ENCODE assay signal across 32 cellular contexts in the genomic region with DNA sequence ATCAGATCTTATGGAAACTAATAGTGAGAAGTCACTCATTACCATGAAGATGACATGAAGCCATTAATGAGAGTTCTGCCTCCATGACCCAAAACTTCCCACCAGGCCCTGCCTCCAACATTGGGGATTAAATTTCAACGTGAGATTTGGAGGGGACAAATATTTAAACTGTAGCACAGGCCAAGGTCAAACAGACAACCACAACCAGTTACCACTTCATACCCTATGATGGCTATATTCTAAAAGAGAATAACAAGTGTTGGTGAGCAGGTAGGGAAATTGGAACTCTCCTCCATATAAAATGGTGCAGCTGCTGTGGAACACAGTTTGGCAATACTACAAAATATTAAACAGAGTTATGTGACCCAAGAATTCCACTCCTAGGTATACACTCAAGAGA. TPM values are rescaled to one million over a fixed set of nuclear protein-coding genes. Genes with fewer than 3 reads are reported as not detected.
DNase-seq lines count a peak whose midpoint lies in the region; ATAC-seq, FAIRE-seq and TF ChIP-seq lines count a peak whose summit lies in the region.
"Had no signal": no experiment of that assay in that cellular context is flagged by ENCODE, and none has a peak within 500 bp of the region (broad histone marks: within the 10 kb centered on the region; RNA-seq: fewer than 3 reads in every experiment).

No MANE protein-coding gene starts in this region.

- peaks cover 39% of the 10 kb centered on the region for H3K36me3 Mint-ChIP-seq in progenitor cell of endocrine pancreas (ENCODE audit: insufficient read depth)

- H3K4me3 Mint-ChIP-seq in progenitor cell of endocrine pancreas (ENCODE audit: low read depth): no peak overlapping the region
- H3K4me3 Mint-ChIP-seq: B cell; CD14-positive monocyte; CD4-positive, alpha-beta memory T cell; CD4-positive, alpha-beta T cell; CD4-positive, CD25-positive, alpha-beta regulatory T cell; CD8-positive, alpha-beta memory T cell; CD8-positive, alpha-beta T cell had no signal

- no peaks in the 10 kb centered on the region for H3K4me1 Mint-ChIP-seq in progenitor cell of endocrine pancreas (ENCODE audit: low read depth)
- H3K4me1 Mint-ChIP-seq: B cell; CD14-positive monocyte; CD4-positive, alpha-beta memory T cell; CD4-positive, CD25-positive, alpha-beta regulatory T cell; CD8-positive, alpha-beta memory T cell had no signal

- H4K20me1 ChIP-seq in HepG2 (ENCODE audit: insufficient read depth, low read length): no peaks in the 10 kb centered on the region
- H4K20me1 ChIP-seq: BLaER1; BLaER1 treated with 17β-estradiol and CSF1 and Interleukin-3, amounts not matched to agents 10 nM and 100 nM had no signal

- no peak overlapping the region for H2AFZ ChIP-seq in HepG2 (ENCODE audit: low read length)

- H3K27me3 ChIP-seq in HepG2 (ENCODE audit: control insufficient read depth in 1 of 2, insufficient read depth in 2 of 2, low read length in 2 of 2) (no peaks in the 10 kb centered on the region), right lobe of liver (no peaks in the 10 kb centered on the region)
- H3K27me3 ChIP-seq: BE2C; BLaER1; BLaER1 treated with 17β-estradiol and CSF1 and Interleukin-3, amounts not matched to agents 10 nM and 100 nM had no signal

- in situ Hi-C loops in HepG2 (cut with HindIII; ENCODE audit: extremely low pct_ligation_motif_present, low pct_unique_long_range_greater_than_20kb): no loop called here

- intact Hi-C loops in HepG2 (cut with micrococcal nuclease; ENCODE audit: unreplicated experiment): no loop called here
- intact Hi-C loops in right lobe of liver (cut with DNase I): no loop called here

- TF ChIP-seq CTCF in HepG2 (CRISPR knock-in tag; IDR thresholded peaks at IDR 0.05) (no peak), right lobe of liver (IDR thresholded peaks at IDR 0.05) (no peak), progenitor cell of endocrine pancreas (IDR thresholded peaks at IDR 0.05; ENCODE audit: unreplicated experiment) (no peak)

- H3K4me3 ChIP-seq in HepG2 (replicated peaks in 1 of 3; ENCODE audit: insufficient read depth in 1 of 3, low read depth in 2 of 3, low read length in 3 of 3) (no peak overlapping the region), right lobe of liver (no peak overlapping the region)
- H3K4me3 ChIP-seq: A549; BLaER1; BLaER1 treated with 17β-estradiol and CSF1 and Interleukin-3, amounts not matched to agents 10 nM and 100 nM had no signal

- DNase-seq in HepG2 (ENCODE audit: low spot score) (peak; percentile 14), right lobe of liver (no peak), progenitor cell of endocrine pancreas (ENCODE audit: low spot score, unreplicated experiment) (no peak)
- DNase-seq: 8988T; ACHN; AML-193; BE2C; C1 segment of cervical spinal cord; Caco-2; Calu3; CD4-positive, alpha-beta memory T cell; CD4-positive, alpha-beta T cell; CD4-positive, CD25-positive, alpha-beta regulatory T cell; CD8-positive, alpha-beta memory T cell; CD8-positive, alpha-beta T cell; COR-L47; DMS 273 treated with DMSO at 0.1 percent for 48 hours; DMS153; DMS53; DMS79; DMS79 treated with DMSO at 0.1 percent for 48 hours; DND-41; EL had no signal

- TF ChIP-seq EP300 in HepG2 (IDR thresholded peaks at IDR 0.05; ENCODE audit: low read depth in 2 of 2, low read length in 2 of 2) (no peak), HepG2 (CRISPR knock-in tag; IDR thresholded peaks at IDR 0.05; ENCODE audit: borderline replicate concordance) (no peak)

- H3K4me1 ChIP-seq in HepG2 (ENCODE audit: insufficient read depth, low read length) (peaks cover 20% of the 10 kb centered on the region), right lobe of liver (no peaks in the 10 kb centered on the region)
- H3K4me1 ChIP-seq: A549; BE2C; BLaER1; BLaER1 treated with 17β-estradiol and CSF1 and Interleukin-3, amounts not matched to agents 10 nM and 100 nM; Caco-2 had no signal

- H3K9me3 ChIP-seq in HepG2 (ENCODE audit: low read length): no peaks in the 10 kb centered on the region
- no peaks in the 10 kb centered on the region for H3K9me3 ChIP-seq in right lobe of liver
- H3K9me3 ChIP-seq: BE2C had no signal

- no peaks in the 10 kb centered on the region for H3K36me3 ChIP-seq in HepG2 (replicated peaks in 1 of 2; ENCODE audit: control insufficient read depth in 1 of 2, insufficient read depth in 2 of 2, low read length in 2 of 2)
- H3K36me3 ChIP-seq in right lobe of liver: peaks cover 0 to 15% (median 0%) of the 10 kb centered on the region in 4 donors
- H3K36me3 ChIP-seq: BE2C had no signal

- no peaks in the 10 kb centered on the region for H3K27me3 Mint-ChIP-seq in progenitor cell of endocrine pancreas
- H3K27me3 Mint-ChIP-seq: B cell; CD4-positive, alpha-beta memory T cell; CD4-positive, alpha-beta T cell; CD4-positive, CD25-positive, alpha-beta regulatory T cell; CD8-positive, alpha-beta memory T cell had no signal

- no peak for FAIRE-seq in HepG2 (lab: Jason Lieb, UNC)
- FAIRE-seq: A549, D721Med had no signal

- H3K27ac ChIP-seq in HepG2 (ENCODE audit: extremely low read length, insufficient read depth, low read length) (no peak overlapping the region), right lobe of liver (no peak overlapping the region)
- H3K27ac ChIP-seq: 22Rv1; A549; BLaER1; BLaER1 treated with 17β-estradiol and CSF1 and Interleukin-3, amounts not matched to agents 10 nM and 100 nM; C4-2B had no signal

- no TSS peak for BruUV-seq in HepG2 (replicated peaks; lab: Mats Ljungman, UMichigan)

- POLR2A ChIA-PET in HepG2 (lab: Yijun Ruan, JAX): interaction anchor here (1.7 kb wide), 1 partner anchor 16 kb away, joined by 3 read pairs; no protein-coding TSS in a partner anchor

- TF ChIP-seq POLR2A in HepG2 (IDR thresholded peaks at IDR 0.05; ENCODE audit: insufficient read depth in 1 of 2, low read depth in 2 of 2, low read length in 2 of 2): no peak
- no peak for TF ChIP-seq POLR2A in right lobe of liver (IDR thresholded peaks at IDR 0.05)

- TF ChIP-seq RAD21 in HepG2 (CRISPR knock-in tag; IDR thresholded peaks at IDR 0.05): no peak

- H3K9me3 Mint-ChIP-seq in progenitor cell of endocrine pancreas (ENCODE audit: low read depth): peaks cover 31% of the 10 kb centered on the region

- no peak overlapping the region; the same call in 1 of the 2 replicates for H3K4me2 ChIP-seq in HepG2 (ENCODE audit: low read depth, low read length)
- H3K4me2 ChIP-seq: A549; BLaER1; BLaER1 treated with 17β-estradiol and CSF1 and Interleukin-3, amounts not matched to agents 10 nM and 100 nM had no signal

- no peak overlapping the region for H3K9ac ChIP-seq in HepG2 (ENCODE audit: insufficient read depth, low read depth, low read length)
- H3K9ac ChIP-seq: BLaER1; BLaER1 treated with 17β-estradiol and CSF1 and Interleukin-3, amounts not matched to agents 10 nM and 100 nM had no signal

- ATAC-seq in HepG2 (no peak), right lobe of liver (no peak), HG03521 (IDR thresholded peaks at IDR 0.05; ENCODE audit: unreplicated experiment) (no peak)
- ATAC-seq: A549; CD8-positive, alpha-beta T cell had no signal

- WGBS in HepG2 (ENCODE audit: low lambda C conversion rate): 0% methylated on average over 1 of the region's 1 CpG
- 33% methylated on average over 1 of the region's 1 CpG for WGBS in right lobe of liver (ENCODE audit: insufficient coverage, low coverage, low lambda C conversion rate, missing lambda C conversion rate)

- CTCF ChIA-PET in HepG2 (lab: Yijun Ruan, JAX; ENCODE audit: low intra/inter-chr PET ratio, low total read pairs): no interaction called here

- peak overlapping the region; percentile 2 for H3K27ac Mint-ChIP-seq in progenitor cell of endocrine pancreas
- H3K27ac Mint-ChIP-seq: B cell; CD14-positive monocyte; CD4-positive, alpha-beta T cell; CD4-positive, CD25-positive, alpha-beta regulatory T cell; CD8-positive, alpha-beta memory T cell; CD8-positive, alpha-beta T cell had no signal

- H3K79me2 ChIP-seq in HepG2 (ENCODE audit: insufficient read depth, low read length): no peaks in the 10 kb centered on the region

TF ChIP-seq in HepG2, 621 proteins besides CTCF, POLR2A, EP300 and RAD21 (continues in another document):
- TF ChIP-seq ZNF496 (CRISPR knock-in tag; IDR thresholded peaks at IDR 0.05; ENCODE audit: insufficient replicate concordance): no peak
- peak; percentile 67 for TF ChIP-seq RXRB (CRISPR knock-in tag; IDR thresholded peaks at IDR 0.05; ENCODE audit: borderline replicate concordance)
- TF ChIP-seq SIX4 (CRISPR knock-in tag; IDR thresholded peaks at IDR 0.05): peak; percentile 74
- peak; percentile 99 for TF ChIP-seq ZNF7 (CRISPR knock-in tag; IDR thresholded peaks at IDR 0.05)
- TF ChIP-seq NR2F6 (IDR thresholded peaks at IDR 0.05): peak; percentile 34; the same call in 1 of the 2 replicates
- peak; percentile 56 for TF ChIP-seq NR2F6 (CRISPR knock-in tag; IDR thresholded peaks at IDR 0.05)

RNA-seq across cellular contexts. Expression of a gene that starts 36.9 kb away (rescaled TPM):
- total RNA-seq in HepG2 (2016; rRNA removed; fragmentation: Illumina TruSeq; extraction: Trizol) (16.9 and 21.1 TPM in 2 replicates), right lobe of liver (10 to 100 TPM; 37.8 to 46.4 (median 40.1) TPM), progenitor cell of endocrine pancreas (33.8 and 34.1 TPM in 2 replicates)
- total RNA-seq in HepG2 (2016; cell fraction: cytosol; rRNA removed; fragmentation: Illumina TruSeq; extraction: Trizol; ENCODE audit: low read depth): 6.7 and 7.8 TPM in 2 replicates
- 17.8 and 21.2 TPM in 2 replicates for total RNA-seq in HepG2 (2016; cell fraction: insoluble cytoplasmic fraction; rRNA removed; fragmentation: Illumina TruSeq; extraction: Trizol)
- 20.0 and 22.2 TPM in 2 replicates for total RNA-seq in HepG2 (2016; cell fraction: membrane; rRNA removed; fragmentation: Illumina TruSeq; extraction: Trizol)
- 15.7 and 17.9 TPM in 2 replicates for total RNA-seq in HepG2 (2016; cell fraction: nucleus; rRNA removed; fragmentation: Illumina TruSeq; extraction: Trizol)
- 19.0 and 22.6 TPM in 2 replicates for polyA plus RNA-seq in HepG2 (2011; rRNA removed)
- 11.0 and 16.5 TPM in 2 replicates for polyA plus RNA-seq in HepG2 (2011; cell fraction: cytosol; rRNA removed)
- 6.5 and 9.8 TPM in 2 replicates for polyA plus RNA-seq in HepG2 (2011; cell fraction: nucleus; rRNA removed)
- 15.7 and 18.9 TPM in 2 replicates for polyA plus RNA-seq in HepG2 (2012)
- polyA plus RNA-seq in HepG2 (2016; cell fraction: cytosol; fragmentation: Illumina TruSeq; extraction: Trizol; ENCODE audit: low read depth): 4.5 and 5.9 TPM in 2 replicates
- polyA plus RNA-seq in HepG2 (2016; cell fraction: insoluble cytoplasmic fraction; fragmentation: Illumina TruSeq; extraction: Trizol; ENCODE audit: low read depth): 22.1 and 23.4 TPM in 2 replicates
- 15.2 and 16.2 TPM in 2 replicates for polyA plus RNA-seq in HepG2 (2016; cell fraction: membrane; fragmentation: Illumina TruSeq; extraction: Trizol; ENCODE audit: low read depth)
- polyA plus RNA-seq in HepG2 (2016; cell fraction: nucleus; fragmentation: Illumina TruSeq; extraction: Trizol; ENCODE audit: insufficient read depth, low read depth): 16.2 and 16.8 TPM in 2 replicates
- 14.6 and 18.4 TPM in 2 replicates for polyA minus RNA-seq in HepG2 (2011; rRNA and poly(A)+ RNA removed; ENCODE audit: low replicate concordance)
- polyA minus RNA-seq in HepG2 (2011; cell fraction: cytosol; rRNA and poly(A)+ RNA removed): 13.4 and 14.5 TPM in 2 replicates
- 38.5 and 44.3 TPM in 2 replicates for polyA minus RNA-seq in HepG2 (2011; cell fraction: nucleus; rRNA and poly(A)+ RNA removed)
